Comparison of ENCODE assay signal across 14 cellular contexts in genomic region chr6:39251406-39251805, GRCh38. TPM values are rescaled to one million over a fixed set of nuclear protein-coding genes. Genes with fewer than 3 reads are reported as not detected.
DNase-seq lines count a peak whose midpoint lies in the region; ATAC-seq, FAIRE-seq and TF ChIP-seq lines count a peak whose summit lies in the region.
"Had no signal": no experiment of that assay in that cellular context is flagged by ENCODE, and none has a peak within 500 bp of the region (broad histone marks: within the 10 kb centered on the region; RNA-seq: fewer than 3 reads in every experiment).

No MANE protein-coding gene starts in this region.

- TF ChIP-seq CTCF in K562 (IDR thresholded peaks at IDR 0.05 in 2 of 3, conservative IDR thresholded peaks at IDR 0.05 in 1 of 3; ENCODE audit: insufficient read depth in 2 of 3, low read depth in 1 of 3, low read length in 3 of 3) (no peak), neural cell (IDR thresholded peaks at IDR 0.05; ENCODE audit: poor library complexity, severe bottlenecking) (no peak)

- H3K4me3 ChIP-seq in K562 (no peak overlapping the region), neural cell (ENCODE audit: low read length) (no peak overlapping the region)
- H3K4me3 ChIP-seq: prostate gland had no signal

- H3K9ac ChIP-seq in K562 (ENCODE audit: insufficient read depth in 1 of 2, low read depth in 2 of 2, low read length in 2 of 2), result no peak overlapping the region
- no peak overlapping the region for H3K9ac ChIP-seq in neural cell (ENCODE audit: low read length)

- no peaks in the 10 kb centered on the region for H3K4me1 ChIP-seq in K562 (replicated peaks in 1 of 2; ENCODE audit: control insufficient read depth in 2 of 2, insufficient read depth in 2 of 2, low read length in 2 of 2)
- H3K4me1 ChIP-seq: prostate gland had no signal

- H3K9me2 ChIP-seq in neural cell (ENCODE audit: insufficient read depth, low read length), result no peaks in the 10 kb centered on the region

- H3K9me1 ChIP-seq in K562 (ENCODE audit: control insufficient read depth, insufficient read depth, low read length), result no peaks in the 10 kb centered on the region

- WGBS in K562 (ENCODE audit: insufficient coverage, low coverage, missing lambda C conversion rate), result 1% methylated on average over 8 of the region's 8 CpGs

- no TSS peak for BruUV-seq in K562 (replicated peaks; lab: Mats Ljungman, UMichigan)

- no peaks in the 10 kb centered on the region for H3K9me3 ChIP-seq in K562 (replicated peaks; ENCODE audit: control insufficient read depth, insufficient read depth, low read depth, low read length)
- H3K9me3 ChIP-seq in neural cell (ENCODE audit: low read length), result no peaks in the 10 kb centered on the region
- H3K9me3 ChIP-seq: prostate gland had no signal

- no peak for FAIRE-seq in K562 (lab: Jason Lieb, UNC)
- FAIRE-seq: islet of Langerhans had no signal

- TF ChIP-seq EP300 in K562 (IDR thresholded peaks at IDR 0.05; ENCODE audit: low read length) (no peak; the same call in 1 of the 2 replicates), neural cell (conservative IDR thresholded peaks at IDR 0.05; ENCODE audit: poor library complexity, severe bottlenecking) (peak; percentile 90)

- DNase-seq in HT-29 (ENCODE audit: low spot score) (peak; percentile 33), NCI-H2171 treated with DMSO at 0.1 percent for 48 hours (lab: John Stamatoyannopoulos, UW) (peak; percentile 92), K562 (ENCODE audit: extremely low read depth in 1 of 4, low spot score in 3 of 4) (no peak), activated gamma-delta T cell treated with Interleukin-2 at 50 U/mL for 16 hours (no peak), cortex of kidney (lab: John Stamatoyannopoulos, UW) (no peak)
- DNase-seq: activated CD4-positive, alpha-beta T cell treated with anti-CD3 and anti-CD28 coated beads, Interleukin-2, amount 10 ng/mL, durations not matched to agents 7 days and 5 days; RPMI8226 had no signal

- H3K27ac ChIP-seq in K562 (ENCODE audit: extremely low read depth, low read depth, low read length) (no peak overlapping the region), neural cell (ENCODE audit: low read length) (no peak overlapping the region)
- H3K27ac ChIP-seq: prostate gland had no signal

- peaks cover 34% of the 10 kb centered on the region in 2 experiments for H3K27me3 ChIP-seq in K562 (ENCODE audit: control insufficient read depth in 2 of 2, insufficient read depth in 2 of 2, low read length in 2 of 2)
- H3K27me3 ChIP-seq in neural cell (ENCODE audit: insufficient read depth, low read depth, low read length), result no peaks in the 10 kb centered on the region

- TF ChIP-seq RAD21 in K562 (CRISPR knock-in tag; conservative IDR thresholded peaks at IDR 0.05 in 1 of 2, IDR thresholded peaks at IDR 0.05 in 1 of 2) (no peak), neural cell (conservative IDR thresholded peaks at IDR 0.05) (no peak)

- intact Hi-C loops in K562 (cut with micrococcal nuclease), result no loop called here

- H2AFZ ChIP-seq in K562 (ENCODE audit: low read depth, low read length) (no peak overlapping the region), neural cell (ENCODE audit: low read depth, low read length) (no peak overlapping the region)

- no peaks in the 10 kb centered on the region for H3F3A ChIP-seq in neural cell (ENCODE audit: insufficient read depth, low read length, poor library complexity, severe bottlenecking)

- H3K4me2 ChIP-seq in K562 (ENCODE audit: insufficient read depth, low read length) (no peak overlapping the region), neural cell (ENCODE audit: low read length) (no peak overlapping the region)

- no peak for TF ChIP-seq POLR2A in K562 (conservative IDR thresholded peaks at IDR 0.05)

- in situ Hi-C loops in K562 (cut with MboI), result no loop called here

- CTCF ChIA-PET in K562 (lab: Yijun Ruan, JAX; ENCODE audit: low intra/inter-chr PET ratio), result no interaction called here

- POLR2A ChIA-PET in K562 (lab: Yijun Ruan, JAX), result no interaction called here

- H3K36me3 ChIP-seq in K562 (ENCODE audit: control insufficient read depth, insufficient read depth, low read length), result no peaks in the 10 kb centered on the region
- no peaks in the 10 kb centered on the region for H3K36me3 ChIP-seq in neural cell (ENCODE audit: insufficient read depth, low read length)
- H3K36me3 ChIP-seq: prostate gland had no signal

- H3K79me2 ChIP-seq in K562 (ENCODE audit: control insufficient read depth, insufficient read depth, low read length) (no peaks in the 10 kb centered on the region), neural cell (replicated peaks; ENCODE audit: insufficient read depth, low read length) (no peaks in the 10 kb centered on the region)

- ATAC-seq in K562 (peak; percentile 58), HG03108 (IDR thresholded peaks at IDR 0.05; ENCODE audit: unreplicated experiment) (no peak)

- H4K20me1 ChIP-seq in K562 (replicated peaks; ENCODE audit: control insufficient read depth, insufficient read depth, low read length), result no peaks in the 10 kb centered on the region
- no peaks in the 10 kb centered on the region for H4K20me1 ChIP-seq in neural cell (ENCODE audit: insufficient read depth)

TF ChIP-seq in K562, 482 proteins besides CTCF, POLR2A, EP300 and RAD21 (continues in another document):
- no peak for TF ChIP-seq CEBPG (CRISPR knock-in tag; IDR thresholded peaks at IDR 0.05)
- TF ChIP-seq CEBPG (tag; conservative IDR thresholded peaks at IDR 0.05 in 1 of 2, IDR thresholded peaks at IDR 0.05 in 1 of 2), result peak; percentile 48 to 87
- no peak for TF ChIP-seq IRF2 (CRISPR knock-in tag; IDR thresholded peaks at IDR 0.05)
- 0 out of 2 replicates have a peak, but pooled peaks have one; percentile 14 for TF ChIP-seq TEAD4 (IDR thresholded peaks at IDR 0.05; ENCODE audit: low read length)
- no peak for TF ChIP-seq TEAD4 (CRISPR knock-in tag; IDR thresholded peaks at IDR 0.05; ENCODE audit: borderline replicate concordance)
- TF ChIP-seq SOX6 (IDR thresholded peaks at IDR 0.05), result 0 out of 2 replicates have a peak, but pooled peaks have one; percentile 12
- peak; percentile 58; the same call in 1 of the 2 replicates for TF ChIP-seq ZNF263 (CRISPR knock-in tag; IDR thresholded peaks at IDR 0.05; ENCODE audit: borderline replicate concordance)
- peak; percentile 21; the same call in 1 of the 2 replicates for TF ChIP-seq TAL1 (IDR thresholded peaks at IDR 0.05)
- TF ChIP-seq CTBP1 (IDR thresholded peaks at IDR 0.05; ENCODE audit: borderline replicate concordance), result peak; percentile 36; the same call in 1 of the 2 replicates
- no peak for TF ChIP-seq ZNF124 (CRISPR knock-in tag; IDR thresholded peaks at IDR 0.05)
- TF ChIP-seq POLR2B (IDR thresholded peaks at IDR 0.05; ENCODE audit: low read depth, partially characterized antibody), result no peak
- no peak for TF ChIP-seq NCOA2 (IDR thresholded peaks at IDR 0.05; ENCODE audit: partially characterized antibody in 2 of 2)
- TF ChIP-seq TRIM24 (IDR thresholded peaks at IDR 0.05), result 0 out of 4 replicates have a peak, but pooled peaks of 1 of the 2 experiments have one; percentile 9
- peak; percentile 70; the same call in 1 of the 2 replicates for TF ChIP-seq FOXJ3 (CRISPR knock-in tag; IDR thresholded peaks at IDR 0.05)

TF ChIP-seq in neural cell, 6 proteins besides CTCF, POLR2A, EP300 and RAD21 (continues in another document):
- no peak for TF ChIP-seq MXI1 (conservative IDR thresholded peaks at IDR 0.05; ENCODE audit: poor library complexity, severe bottlenecking)
- peak; percentile 93 for TF ChIP-seq REST (IDR thresholded peaks at IDR 0.05; ENCODE audit: borderline replicate concordance)

RNA-seq across cellular contexts. Expression of gene KCNK5, which starts 22.1 kb away (rescaled TPM):
- total RNA-seq in HT-29 (2014; rRNA removed; shearing (Covaris generic)), result 31.8 and 35.3 TPM in 2 replicates
- total RNA-seq in K562 (2011; cell fraction: chromatin; rRNA removed; ENCODE audit: low replicate concordance), result 39.4 and 105 TPM in 2 replicates
- 101 and 127 TPM in 2 replicates for total RNA-seq in K562 (2011; cell fraction: nucleolus; rRNA removed)
- 65.7 and 73.6 TPM in 2 replicates for total RNA-seq in K562 (2011; cell fraction: nucleoplasm; rRNA removed)
- total RNA-seq in K562 (2014; rRNA removed) (35.5 and 38.0 TPM in 2 replicates), K562 (2014; rRNA removed; fragmentation: Illumina TruSeq; extraction: Trizol) (12.7 and 15.0 TPM in 2 replicates), K562 (2015; rRNA removed; fragmentation: Illumina TruSeq; extraction: Trizol) (26.1 and 27.1 TPM in 2 replicates), K562 (2021) (41.6 and 45.8 TPM in 2 replicates)
- polyA plus RNA-seq in K562 (2011; rRNA removed) (17.5 and 24.6 TPM in 2 replicates), K562 (2014; fragmentation: Illumina TruSeq; extraction: Trizol) (25.8 and 31.8 TPM in 2 replicates), K562 (2014; fragmentation: Nextera tagmentation; extraction: Ambion mirVana) (1 to 10 TPM; 1.5 to 1.9 TPM), K562 (2014; rRNA removed) (25.6 and 31.5 TPM in 2 replicates), neural cell (not detected in 2 replicates)
- 21.1 and 29.2 TPM in 2 replicates for polyA plus RNA-seq in K562 (2011; cell fraction: cytosol; rRNA removed)
- polyA plus RNA-seq in K562 (2011; cell fraction: nucleus; rRNA removed), result 43.7 and 67.2 TPM in 2 replicates
- polyA plus RNA-seq in K562 (2012), result 31.4 and 32.9 TPM in 2 replicates
- 19.7 and 25.9 TPM in 2 replicates for polyA minus RNA-seq in K562 (2011; rRNA and poly(A)+ RNA removed)
- 29.4 and 31.6 TPM in 2 replicates for polyA minus RNA-seq in K562 (2011; cell fraction: cytosol; rRNA and poly(A)+ RNA removed)
- 22.3 and 24.7 TPM in 2 replicates for polyA minus RNA-seq in K562 (2011; cell fraction: nucleus; rRNA and poly(A)+ RNA removed)
- not detected in 2 replicates for polyA minus RNA-seq in neural cell
- total RNA-seq: glomerular endothelial cell, myocyte had no signal
- polyA plus RNA-seq: BJ had no signal

Comparison
In these comparisons a context has a peak if more than half of its experiments do, and no peak if none do; other contexts are left out.
1. DNase-seq: peak in HT-29 (single experiment) and NCI-H2171 treated with DMSO at 0.1 percent for 48 hours (single experiment); none in K562 (0 of 4), activated gamma-delta T cell treated with Interleukin-2 at 50 U/mL for 16 hours (single experiment) and cortex of kidney (single experiment).